26 cellular contexts compared by ENCODE assay signal in genomic region chr5:142571921-142572320, GRCh38.
"Had no signal": no experiment of that assay in that cellular context is flagged by ENCODE, and none has a peak within 500 bp of the region (broad histone marks: within the 10 kb centered on the region; RNA-seq: fewer than 3 reads in every experiment).

No MANE protein-coding gene starts in this region.

- DNase-seq: activated CD4-positive, alpha-beta T cell treated with anti-CD3 and anti-CD28 coated beads for 48 hours; activated CD4-positive, alpha-beta T cell treated with anti-CD3 and anti-CD28 coated beads, Interleukin-2, amount 50 U/mL, for 4 hours; activated CD4-positive, CD25-positive, alpha-beta regulatory T cell treated with anti-CD3 and anti-CD28 coated beads, Interleukin-2, amount 50 U/mL, for 72 hours; activated CD8-positive, alpha-beta memory T cell treated with anti-CD3 and anti-CD28 coated beads, Interleukin-2, amount 50 U/mL, for 48 hours; activated CD8-positive, alpha-beta T cell treated with anti-CD3 and anti-CD28 coated beads, Interleukin-2, amount 10 ng/mL, durations not matched to agents 7 days and 5 days; activated naive CD4-positive, alpha-beta T cell treated with anti-CD3 and anti-CD28 coated beads, Interleukin-2, amount 50 U/mL, for 16 hours; activated naive CD8-positive, alpha-beta T cell treated with anti-CD3 and anti-CD28 coated beads, Interleukin-2, amount 10 ng/mL, durations not matched to agents 7 days and 5 days; activated T-cell treated with anti-CD3 and anti-CD28 coated beads, Interleukin-2, amount 50 U/mL, for 1 hour; adrenal gland; anterior cingulate cortex; cerebellar nuclear complex; MV-4-11; NCI-H1105; NCI-H1436; NCI-H1694 treated with DMSO at 0.1 percent for 48 hours; NCI-H2029 treated with DMSO at 0.1 percent for 48 hours; NCI-H345; NCI-H510A treated with DMSO at 0.1 percent for 48 hours; NCI-H69; NK-92 treated with Interleukin-12 subunit alpha and Interleukin-12 subunit beta, amount 100 ng/mL, for 24 hours; OCI-M1; RPMI8226; T-helper 1 cell had no signal

- H3K9me3 ChIP-seq: adrenal gland had no signal

- H3K27ac ChIP-seq: adrenal gland, SK-N-MC had no signal

- H3K36me3 ChIP-seq: adrenal gland had no signal

- H3K4me3 ChIP-seq: adrenal gland, SK-N-MC had no signal

- H3K27me3 ChIP-seq: adrenal gland had no signal

- ATAC-seq: activated CD8-positive, alpha-beta T cell treated with anti-CD3 and anti-CD28 coated beads, Interleukin-2, amount 10 ng/mL, durations not matched to agents 7 days and 5 days; Panc1; Right ventricle myocardium inferior had no signal
